8 cellular contexts compared by ENCODE assay signal in genomic region chr2:10302479-10303173, GRCh38. TPM values are rescaled to one million over a fixed set of nuclear protein-coding genes. Genes with fewer than 3 reads are reported as not detected.
DNase-seq lines count a peak whose midpoint lies in the region; ATAC-seq and TF ChIP-seq lines count a peak whose summit lies in the region.

HPCAL1 (plus strand) TSS chr2:10302904; CDS start chr2:10419758, 116,854 bp downstream.

- in situ Hi-C loops in brain microvascular endothelial cell (cut with HindIII; ENCODE audit: low pct_ligation_motif_present, low sequenced_read_pairs), result no loop called here

- H3K36me3 ChIP-seq in brain microvascular endothelial cell (replicated peaks), result no peaks in the 10 kb centered on the region
- no peaks in the 10 kb centered on the region for H3K36me3 ChIP-seq in iPS-15b (ENCODE audit: control insufficient read depth, insufficient read depth, low read length)
- H3K36me3 ChIP-seq in skeletal muscle satellite cell (ENCODE audit: insufficient read depth, low read length), result peaks cover 3% of the 10 kb centered on the region

- H3K4me2 ChIP-seq in skeletal muscle satellite cell (ENCODE audit: low read length), result peak within 1 kb of the TSS; percentile 92

- DNase-seq in NCI-H2081 (lab: John Stamatoyannopoulos, UW) (peak; percentile 83 to 86), NCI-H2081 treated with DMSO at 0.1 percent for 48 hours (lab: John Stamatoyannopoulos, UW) (no peak), NCI-H146 treated with DMSO at 0.1 percent for 48 hours (lab: John Stamatoyannopoulos, UW; ENCODE audit: unreplicated experiment) (peak; percentile 75), UCSD-AML1 (lab: John Stamatoyannopoulos, UW; ENCODE audit: unreplicated experiment) (peak; percentile 97), brain microvascular endothelial cell (peak; percentile 43)

- H3K9me3 ChIP-seq in iPS-15b (ENCODE audit: control insufficient read depth, insufficient read depth, low read length) (no peaks in the 10 kb centered on the region), skeletal muscle satellite cell (replicated peaks; ENCODE audit: low read length) (no peaks in the 10 kb centered on the region)

- H3K9ac ChIP-seq in iPS-15b (ENCODE audit: low read depth, low read length) (peak within 1 kb of the TSS; percentile 37), skeletal muscle satellite cell (ENCODE audit: low read depth, low read length) (peak within 1 kb of the TSS; percentile 84)

- H3K27ac ChIP-seq in brain microvascular endothelial cell, result no peak within 1 kb of the TSS

- peaks cover 1% of the 10 kb centered on the region for H3K4me1 ChIP-seq in iPS-15b (ENCODE audit: control insufficient read depth, insufficient read depth, low read length)
- peaks cover 24% of the 10 kb centered on the region for H3K4me1 ChIP-seq in skeletal muscle satellite cell (ENCODE audit: control insufficient read depth, insufficient read depth, low read length)

- ATAC-seq in HG02870 (IDR thresholded peaks at IDR 0.05; ENCODE audit: unreplicated experiment), result peak; percentile 74

- TF ChIP-seq CTCF in brain microvascular endothelial cell (IDR thresholded peaks at IDR 0.05; ENCODE audit: low read depth, low read length, missing control alignments), result peak; percentile 54

- H3K4me3 ChIP-seq in brain microvascular endothelial cell (ENCODE audit: low read depth, low read length), result peak within 1 kb of the TSS; percentile 84
- H3K4me3 ChIP-seq in iPS-15b (ENCODE audit: low read depth, low read length), result peak within 1 kb of the TSS; percentile 76
- H3K4me3 ChIP-seq in skeletal muscle satellite cell (ENCODE audit: low read length), result peak within 1 kb of the TSS; percentile 96

- no peaks in the 10 kb centered on the region for H3K27me3 ChIP-seq in brain microvascular endothelial cell (replicated peaks)
- H3K27me3 ChIP-seq in iPS-15b (ENCODE audit: control insufficient read depth, insufficient read depth, low read length), result peaks cover 44% of the 10 kb centered on the region
- no peaks in the 10 kb centered on the region for H3K27me3 ChIP-seq in skeletal muscle satellite cell (ENCODE audit: control insufficient read depth, insufficient read depth, low read length)

RNA-seq across cellular contexts. Expression of gene HPCAL1, which starts in this region (rescaled TPM):
- 24.2 and 28.4 TPM in 2 replicates for total RNA-seq in skeletal muscle satellite cell (2012; rRNA removed)
